ENCODE assay signal across 21 cellular contexts in genomic region chr12:79874665-79875064, GRCh38.
DNase-seq lines count a peak whose midpoint lies in the region; ATAC-seq and TF ChIP-seq lines count a peak whose summit lies in the region.
"Had no signal": no experiment of that assay in that cellular context is flagged by ENCODE, and none has a peak within 500 bp of the region (broad histone marks: within the 10 kb centered on the region; RNA-seq: fewer than 3 reads in every experiment).

No MANE protein-coding gene starts in this region.

- H3F3A ChIP-seq in neural progenitor cell (ENCODE audit: low read depth), result peaks cover 18% of the 10 kb centered on the region

- DNase-seq in activated naive CD4-positive, alpha-beta T cell treated with anti-CD3 and anti-CD28 coated beads, Interleukin-2, amount 10 ng/mL, durations not matched to agents 7 days and 5 days, result no peak
- DNase-seq in activated naive CD4-positive, alpha-beta T cell treated with anti-CD3 and anti-CD28 coated beads, Interleukin-2, amount 50 U/mL, for 72 hours (ENCODE audit: low spot score in 2 of 2), result no peak
- DNase-seq in iPS DF 6.9 (ENCODE audit: low read depth, low spot score) (peak; percentile 16), neural progenitor cell (ENCODE audit: low spot score) (peak; percentile 75), NCI-H1436 (lab: John Stamatoyannopoulos, UW) (no peak), GM10248 (ENCODE audit: extremely low spot score) (no peak), T-helper 9 cell (no peak)
- DNase-seq: CD8-positive, alpha-beta T cell; DMS79 treated with DMSO at 0.1 percent for 48 hours; GDM1; GM23248; IMR-90; Kasumi-1; NCI-H1105; NCI-H187; NCI-H446; NK-92 treated with Interleukin-12 subunit alpha and Interleukin-12 subunit beta, amount 100 ng/mL, for 24 hours; PC-3 had no signal

- no peak overlapping the region for H2AFZ ChIP-seq in neural progenitor cell (replicated peaks)
- H2AFZ ChIP-seq: GM23248 had no signal

- no peak overlapping the region for H3K4me3 ChIP-seq in iPS DF 6.9 (ENCODE audit: low read length)
- no peak overlapping the region for H3K4me3 ChIP-seq in neural progenitor cell
- H3K4me3 ChIP-seq: GM23248 had no signal

- no peaks in the 10 kb centered on the region for H3K27me3 Mint-ChIP-seq in activated naive CD4-positive, alpha-beta T cell treated with anti-CD3 and anti-CD28 coated beads, Interleukin-2, amount 10 ng/mL, durations not matched to agents 7 days and 5 days
- H3K27me3 Mint-ChIP-seq in activated T-helper 17 cell treated with anti-CD3 and anti-CD28 coated beads, Interleukin-2, amount 50 U/mL, for 72 hours, result no peaks in the 10 kb centered on the region
- no peaks in the 10 kb centered on the region for H3K27me3 Mint-ChIP-seq in neural progenitor cell (ENCODE audit: insufficient read depth, low read depth)

- H3K27ac ChIP-seq in iPS DF 6.9 (ENCODE audit: low read length) (no peak overlapping the region), neural progenitor cell (peak overlapping the region; percentile 54)
- H3K27ac ChIP-seq: 22Rv1, GM23248, RWPE1 had no signal

- ATAC-seq in activated naive CD4-positive, alpha-beta T cell treated with anti-CD3 and anti-CD28 coated beads, Interleukin-2, amount 50 U/mL, for 72 hours, result no peak
- no peak for ATAC-seq in activated T-helper 17 cell treated with anti-CD3 and anti-CD28 coated beads, Interleukin-2, amount 50 U/mL, for 72 hours (replicated peaks)
- ATAC-seq: CD8-positive, alpha-beta T cell; PC-3 had no signal

- POLR2A ChIA-PET in GM10248 (lab: Yijun Ruan, JAX), result no interaction called here

- CTCF ChIA-PET in activated naive CD4-positive, alpha-beta T cell treated with anti-CD3 and anti-CD28 coated beads, Interleukin-2, amount 10 ng/mL, durations not matched to agents 7 days and 5 days (lab: Charles Lee), result no interaction called here
- CTCF ChIA-PET in GM10248 (lab: Yijun Ruan, JAX), result no interaction called here

- peaks cover 84% of the 10 kb centered on the region for H3K79me2 ChIP-seq in neural progenitor cell (ENCODE audit: low read depth)

- peak overlapping the region; percentile 60 for H3K27ac Mint-ChIP-seq in activated naive CD4-positive, alpha-beta T cell treated with anti-CD3 and anti-CD28 coated beads, Interleukin-2, amount 10 ng/mL, durations not matched to agents 7 days and 5 days
- H3K27ac Mint-ChIP-seq in activated naive CD4-positive, alpha-beta T cell treated with anti-CD3 and anti-CD28 coated beads, Interleukin-2, amount 50 U/mL, for 72 hours, result no peak overlapping the region
- peak overlapping the region; percentile 4 for H3K27ac Mint-ChIP-seq in activated T-helper 17 cell treated with anti-CD3 and anti-CD28 coated beads, Interleukin-2, amount 50 U/mL, for 72 hours
- no peak overlapping the region for H3K27ac Mint-ChIP-seq in neural progenitor cell
- H3K27ac Mint-ChIP-seq: CD8-positive, alpha-beta T cell had no signal

- H3K9ac ChIP-seq in neural progenitor cell, result no peak overlapping the region
- H3K9ac ChIP-seq: GM23248 had no signal

- peaks cover 13% of the 10 kb centered on the region for H3K4me1 Mint-ChIP-seq in activated naive CD4-positive, alpha-beta T cell treated with anti-CD3 and anti-CD28 coated beads, Interleukin-2, amount 10 ng/mL, durations not matched to agents 7 days and 5 days
- H3K4me1 Mint-ChIP-seq in activated T-helper 17 cell treated with anti-CD3 and anti-CD28 coated beads, Interleukin-2, amount 50 U/mL, for 72 hours, result peaks cover 35% of the 10 kb centered on the region
- peaks cover 5% of the 10 kb centered on the region for H3K4me1 Mint-ChIP-seq in neural progenitor cell

- H3K4me3 Mint-ChIP-seq in activated naive CD4-positive, alpha-beta T cell treated with anti-CD3 and anti-CD28 coated beads, Interleukin-2, amount 10 ng/mL, durations not matched to agents 7 days and 5 days, result no peak overlapping the region
- no peak overlapping the region for H3K4me3 Mint-ChIP-seq in activated T-helper 17 cell treated with anti-CD3 and anti-CD28 coated beads, Interleukin-2, amount 50 U/mL, for 72 hours
- no peak overlapping the region for H3K4me3 Mint-ChIP-seq in neural progenitor cell
- H3K4me3 Mint-ChIP-seq: CD8-positive, alpha-beta T cell had no signal

- no peaks in the 10 kb centered on the region for H3K27me3 ChIP-seq in iPS DF 6.9 (ENCODE audit: control insufficient read depth, insufficient read depth, low read length)
- H3K27me3 ChIP-seq in neural progenitor cell, result no peaks in the 10 kb centered on the region

- no peaks in the 10 kb centered on the region for H3K9me3 Mint-ChIP-seq in activated naive CD4-positive, alpha-beta T cell treated with anti-CD3 and anti-CD28 coated beads, Interleukin-2, amount 10 ng/mL, durations not matched to agents 7 days and 5 days
- peaks cover 0 to 5% of the 10 kb centered on the region in 2 donors for H3K9me3 Mint-ChIP-seq in activated naive CD4-positive, alpha-beta T cell treated with anti-CD3 and anti-CD28 coated beads, Interleukin-2, amount 50 U/mL, for 72 hours
- no peaks in the 10 kb centered on the region for H3K9me3 Mint-ChIP-seq in activated T-helper 17 cell treated with anti-CD3 and anti-CD28 coated beads, Interleukin-2, amount 50 U/mL, for 72 hours
- peaks cover 3% of the 10 kb centered on the region for H3K9me3 Mint-ChIP-seq in neural progenitor cell
- H3K9me3 Mint-ChIP-seq: CD8-positive, alpha-beta T cell had no signal

- H3K4me1 ChIP-seq in iPS DF 6.9 (ENCODE audit: control insufficient read depth, insufficient read depth, low read length) (no peaks in the 10 kb centered on the region), neural progenitor cell (peaks cover 14% of the 10 kb centered on the region)

- peak overlapping the region; percentile 50 for H3K4me2 ChIP-seq in neural progenitor cell

- H3K36me3 ChIP-seq in iPS DF 6.9 (ENCODE audit: control insufficient read depth, insufficient read depth, low read length) (no peaks in the 10 kb centered on the region), neural progenitor cell (peaks cover 9% of the 10 kb centered on the region)

- TF ChIP-seq CTCF in neural progenitor cell (IDR thresholded peaks at IDR 0.05) (no peak), GM10248 (IDR thresholded peaks at IDR 0.05; ENCODE audit: control extremely low read depth, extremely low read depth, low read depth, missing control alignments) (no peak)

- H3K9me3 ChIP-seq in iPS DF 6.9 (ENCODE audit: control insufficient read depth, insufficient read depth, low read length), result no peaks in the 10 kb centered on the region
- H3K9me3 ChIP-seq in neural progenitor cell (ENCODE audit: low read depth), result no peaks in the 10 kb centered on the region

- H4K20me1 ChIP-seq in neural progenitor cell (ENCODE audit: low read depth), result peaks cover 31% of the 10 kb centered on the region

- peaks cover 36% of the 10 kb centered on the region for H3K36me3 Mint-ChIP-seq in activated naive CD4-positive, alpha-beta T cell treated with anti-CD3 and anti-CD28 coated beads, Interleukin-2, amount 10 ng/mL, durations not matched to agents 7 days and 5 days
- H3K36me3 Mint-ChIP-seq in activated naive CD4-positive, alpha-beta T cell treated with anti-CD3 and anti-CD28 coated beads, Interleukin-2, amount 50 U/mL, for 72 hours, result peaks cover 6 to 42% of the 10 kb centered on the region in 2 donors
- H3K36me3 Mint-ChIP-seq in activated T-helper 17 cell treated with anti-CD3 and anti-CD28 coated beads, Interleukin-2, amount 50 U/mL, for 72 hours (ENCODE audit: low read depth), result peaks cover 50% of the 10 kb centered on the region
- H3K36me3 Mint-ChIP-seq in neural progenitor cell, result peaks cover 31% of the 10 kb centered on the region

Comparison
In these comparisons a context has a peak if more than half of its experiments do, and no peak if none do; other contexts are left out.
1. H3K27ac Mint-ChIP-seq: peak in activated naive CD4-positive, alpha-beta T cell treated with anti-CD3 and anti-CD28 coated beads, Interleukin-2, amount 10 ng/mL, durations not matched to agents 7 days and 5 days (single experiment) and activated T-helper 17 cell treated with anti-CD3 and anti-CD28 coated beads, Interleukin-2, amount 50 U/mL, for 72 hours (single experiment); none in activated naive CD4-positive, alpha-beta T cell treated with anti-CD3 and anti-CD28 coated beads, Interleukin-2, amount 50 U/mL, for 72 hours (0 of 2) and neural progenitor cell (single experiment).
2. DNase-seq: peak in iPS DF 6.9 (single experiment) and neural progenitor cell (single experiment); none in activated naive CD4-positive, alpha-beta T cell treated with anti-CD3 and anti-CD28 coated beads, Interleukin-2, amount 10 ng/mL, durations not matched to agents 7 days and 5 days (single experiment), activated naive CD4-positive, alpha-beta T cell treated with anti-CD3 and anti-CD28 coated beads, Interleukin-2, amount 50 U/mL, for 72 hours (0 of 2), NCI-H1436 (single experiment), GM10248 (single experiment) and T-helper 9 cell (single experiment).